Comparison of ENCODE assay signal across 2 cellular contexts in genomic region chr1:120586053-120586452, GRCh38.
A peak's percentile ranks its signal among the peaks of the same experiment; 100 is the strongest.
DNase-seq lines count a peak whose midpoint lies in the region; ATAC-seq and TF ChIP-seq lines count a peak whose summit lies in the region.
"Not testable (repeated sequence)": the region's sequence is repeated elsewhere in the genome, so short reads cannot be mapped to it uniquely, and the experiment has no call there.

No MANE protein-coding gene starts in this region.

- not testable (repeated sequence) for H3K36me3 Mint-ChIP-seq in GM23338 (ENCODE audit: low read depth); WTC11

- CTCF ChIA-PET in WTC11 (lab: Charles Lee): not testable (repeated sequence)

- H3K79me2 ChIP-seq in GM23338 (replicated peaks; ENCODE audit: insufficient read depth): not testable (repeated sequence)

- not testable (repeated sequence) for H3K27me3 ChIP-seq in GM23338 (ENCODE audit: insufficient read depth)

- not testable (repeated sequence) for H3K9me3 Mint-ChIP-seq in GM23338, WTC11

- DNase-seq in GM23338 (ENCODE audit: low spot score); WTC11 (ENCODE audit: low spot score): not testable (repeated sequence)

- not testable (repeated sequence) for H3K9me2 ChIP-seq in GM23338 (ENCODE audit: insufficient read depth)

- not testable (repeated sequence) for H3K4me1 Mint-ChIP-seq in GM23338, WTC11

- POLR2A ChIA-PET in WTC11 (lab: Charles Lee): not testable (repeated sequence)

- H2AFZ ChIP-seq in GM23338: not testable (repeated sequence)

- not testable (repeated sequence) for TF ChIP-seq CTCF in GM23338 (conservative IDR thresholded peaks at IDR 0.05; ENCODE audit: low read depth in 2 of 2); WTC11 (IDR thresholded peaks at IDR 0.05)

- not testable (repeated sequence) for H3K27me3 Mint-ChIP-seq in GM23338 (ENCODE audit: insufficient read depth, low read depth, poor library complexity); WTC11 (ENCODE audit: low read depth)

- not testable (repeated sequence) for H3K4me1 ChIP-seq in GM23338 (ENCODE audit: insufficient read depth)

- H3K4me3 ChIP-seq in GM23338: not testable (repeated sequence)

- H4K20me1 ChIP-seq in GM23338 (replicated peaks; ENCODE audit: insufficient read depth): not testable (repeated sequence)

- H3K27ac Mint-ChIP-seq in GM23338, WTC11: not testable (repeated sequence)

- not testable (repeated sequence) for H3K27ac ChIP-seq in GM23338 (ENCODE audit: low read depth)

- not testable (repeated sequence) for H3K4me3 Mint-ChIP-seq in GM23338, WTC11

- H3K4me2 ChIP-seq in GM23338: not testable (repeated sequence)

- H3K36me3 ChIP-seq in GM23338 (ENCODE audit: insufficient read depth): not testable (repeated sequence)

- H3F3A ChIP-seq in GM23338 (replicated peaks; ENCODE audit: low read depth): not testable (repeated sequence)

- peak; percentile 86 for ATAC-seq in GM23338
- ATAC-seq in WTC11: peak; percentile 83
